In genomic region chr1:229279242-229279641, GRCh38 we compare ENCODE assay signal across 20 cellular contexts.
"Had no signal": no experiment of that assay in that cellular context is flagged by ENCODE, and none has a peak within 500 bp of the region (broad histone marks: within the 10 kb centered on the region; RNA-seq: fewer than 3 reads in every experiment).

No MANE protein-coding gene starts in this region.

- H3K27me3 ChIP-seq: heart left ventricle, left lung, pancreas, uterus had no signal

- H3K4me3 Mint-ChIP-seq: endodermal cell, naive B cell, nephron, type B pancreatic cell had no signal

- H3K9me3 Mint-ChIP-seq: endodermal cell, naive B cell had no signal

- H3K27ac Mint-ChIP-seq: endodermal cell, nephron, progenitor cell of endocrine pancreas had no signal

- H3K27me3 Mint-ChIP-seq: naive B cell, progenitor cell of endocrine pancreas, type B pancreatic cell had no signal

- H3K27ac ChIP-seq: coronary artery, heart left ventricle, left lung, pancreas, uterus had no signal

- H3K4me3 ChIP-seq: coronary artery, heart left ventricle, left lung, pancreas, uterus had no signal

- FAIRE-seq: endothelial cell of umbilical vein, pancreas had no signal

- H3K36me3 ChIP-seq: heart left ventricle, left lung, pancreas, uterus had no signal

- H3K4me1 ChIP-seq: uterus had no signal

- ATAC-seq: heart left ventricle, left lung, right cardiac atrium had no signal

- DNase-seq: effector CD4-positive, alpha-beta T cell; endodermal cell; erythroblast; foreskin melanocyte; heart left ventricle; hippocampal formation; left lung; mesendoderm; naive B cell; occipital lobe; pancreas; right cardiac atrium; stimulated activated CD4-positive, alpha-beta T cell treated with anti-CD3 and anti-CD28 coated beads, Interleukin-4, amount 100 ng/mL, for 24 hours; stimulated activated naive CD4-positive, alpha-beta T cell; uterus had no signal

- H3K9me3 ChIP-seq: left lung, pancreas, uterus had no signal
